Comparison of ENCODE assay signal across 28 cellular contexts in the genomic region with DNA sequence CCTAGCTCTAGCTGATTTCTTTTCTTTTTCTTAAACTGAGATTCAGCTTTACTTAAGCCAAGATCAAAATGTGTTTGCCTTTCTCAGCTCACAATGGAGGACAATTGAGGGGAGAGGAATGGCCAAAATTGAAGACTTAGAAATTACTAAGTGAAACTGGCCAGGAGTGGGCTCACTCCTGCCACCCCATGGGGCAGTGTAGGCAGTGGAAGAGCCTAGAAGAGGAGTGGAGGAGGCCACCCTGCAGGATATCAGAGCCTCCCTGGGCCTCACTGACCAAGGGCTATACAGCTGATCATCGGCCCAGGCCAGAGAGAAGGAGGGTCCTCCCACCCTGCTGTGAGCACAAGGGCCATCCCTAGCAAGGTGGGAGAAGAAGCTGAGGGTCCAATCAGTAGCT.
DNase-seq lines count a peak whose midpoint lies in the region; ATAC-seq and TF ChIP-seq lines count a peak whose summit lies in the region.
"Had no signal": no experiment of that assay in that cellular context is flagged by ENCODE, and none has a peak within 500 bp of the region (broad histone marks: within the 10 kb centered on the region; RNA-seq: fewer than 3 reads in every experiment).

No MANE protein-coding gene starts in this region.

- no peaks in the 10 kb centered on the region for H3K79me2 ChIP-seq in PC-9 (ENCODE audit: low read depth)
- H3K79me2 ChIP-seq: hepatocyte had no signal

- peak overlapping the region; percentile 61 for H3K27ac Mint-ChIP-seq in CD4-positive, alpha-beta T cell
- H3K27ac Mint-ChIP-seq in Calu3 (ENCODE audit: unreplicated experiment): no peak overlapping the region
- no peak overlapping the region for H3K27ac Mint-ChIP-seq in endodermal cell
- H3K27ac Mint-ChIP-seq in osteocyte (ENCODE audit: unreplicated experiment): no peak overlapping the region
- H3K27ac Mint-ChIP-seq: activated CD4-positive, alpha-beta T cell treated with anti-CD3 and anti-CD28 coated beads, Interleukin-2, amount 10 ng/mL, durations not matched to agents 24 days and 14 days; HFFc6 had no signal

- no peak for TF ChIP-seq CTCF in CD4-positive, alpha-beta T cell (IDR thresholded peaks at IDR 0.05)
- TF ChIP-seq CTCF in Calu3 (IDR thresholded peaks at IDR 0.05; ENCODE audit: unreplicated experiment): no peak
- no peak for TF ChIP-seq CTCF in Panc1 (IDR thresholded peaks at IDR 0.05)
- TF ChIP-seq CTCF in endodermal cell (conservative IDR thresholded peaks at IDR 0.05): peak; percentile 70
- no peak for TF ChIP-seq CTCF in osteocyte (IDR thresholded peaks at IDR 0.05)
- TF ChIP-seq CTCF in PC-9 (conservative IDR thresholded peaks at IDR 0.05): no peak

- no peak for DNase-seq in CD4-positive, alpha-beta T cell
- DNase-seq in Calu3 (peak; percentile 12), Panc1 (ENCODE audit: low read depth, low spot score) (no peak), endodermal cell (no peak), osteocyte (ENCODE audit: extremely low spot score, unreplicated experiment) (no peak), PC-9 (no peak)
- DNase-seq in stimulated activated CD4-positive, alpha-beta T cell treated with anti-CD3 and anti-CD28 coated beads, Interleukin-4, amount 100 ng/mL, for 24 hours: no peak
- DNase-seq: activated CD4-positive, alpha-beta T cell treated with anti-CD3 and anti-CD28 coated beads, Interleukin-2, amount 10 ng/mL, durations not matched to agents 24 days and 14 days; activated gamma-delta T cell treated with Interleukin-2 at 50 U/mL for 16 hours; aorta; caudate nucleus; COR-L47; DND-41; dorsolateral prefrontal cortex; foreskin keratinocyte; HFFc6; IMR-90; MG63; NCI-H187 treated with DMSO at 0.1 percent for 48 hours; NCI-H2227 treated with DMSO at 0.1 percent for 48 hours; nucleus accumbens; retina; stomach; trophoblast cell had no signal

- H3K9me2 ChIP-seq in PC-9 (ENCODE audit: insufficient read depth): no peaks in the 10 kb centered on the region

- H3K9ac ChIP-seq in endodermal cell (ENCODE audit: extremely low read depth, low read length, poor library complexity, severe bottlenecking): no peak overlapping the region

- no peaks in the 10 kb centered on the region for H3F3A ChIP-seq in PC-9 (ENCODE audit: insufficient read depth, low read depth)

- H3K4me1 ChIP-seq in Panc1 (ENCODE audit: control insufficient read depth, insufficient read depth, low read length) (no peaks in the 10 kb centered on the region), endodermal cell (ENCODE audit: control insufficient read depth, insufficient read depth, low read length) (no peaks in the 10 kb centered on the region), PC-9 (replicated peaks; ENCODE audit: insufficient read depth) (no peaks in the 10 kb centered on the region)
- H3K4me1 ChIP-seq: foreskin keratinocyte, stomach had no signal

- H4K20me1 ChIP-seq in PC-9 (ENCODE audit: insufficient read depth): no peaks in the 10 kb centered on the region

- H3K27me3 ChIP-seq in CD4-positive, alpha-beta T cell (ENCODE audit: control insufficient read depth, insufficient read depth, low read length): no peaks in the 10 kb centered on the region
- H3K27me3 ChIP-seq in Panc1 (ENCODE audit: control insufficient read depth, insufficient read depth, low read length): peaks cover 3% of the 10 kb centered on the region; the same call in 1 of the 2 replicates
- H3K27me3 ChIP-seq in endodermal cell (ENCODE audit: control insufficient read depth, insufficient read depth, low read length, poor library complexity, severe bottlenecking): no peaks in the 10 kb centered on the region
- H3K27me3 ChIP-seq in PC-9 (ENCODE audit: insufficient read depth, low read depth): peaks cover 53% of the 10 kb centered on the region
- H3K27me3 ChIP-seq: foreskin keratinocyte, hepatocyte, stomach had no signal

- no peaks in the 10 kb centered on the region for H3K27me3 Mint-ChIP-seq in CD4-positive, alpha-beta T cell
- H3K27me3 Mint-ChIP-seq in Calu3 (ENCODE audit: unreplicated experiment) (peaks cover 15% of the 10 kb centered on the region), endodermal cell (ENCODE audit: insufficient read depth) (peaks cover 6% of the 10 kb centered on the region), osteocyte (ENCODE audit: unreplicated experiment) (no peaks in the 10 kb centered on the region)
- H3K27me3 Mint-ChIP-seq: activated CD4-positive, alpha-beta T cell treated with anti-CD3 and anti-CD28 coated beads, Interleukin-2, amount 10 ng/mL, durations not matched to agents 24 days and 14 days had no signal

- H3K27ac ChIP-seq in CD4-positive, alpha-beta T cell (ENCODE audit: low read depth, low read length): peak overlapping the region; percentile 47
- H3K27ac ChIP-seq in Panc1 (ENCODE audit: low read length) (no peak overlapping the region), endodermal cell (ENCODE audit: low read depth, low read length) (no peak overlapping the region), PC-9 (no peak overlapping the region)
- H3K27ac ChIP-seq: dorsolateral prefrontal cortex, epithelial cell of prostate, foreskin keratinocyte, hepatocyte, RWPE1, stomach had no signal

- WGBS in endodermal cell (ENCODE audit: insufficient coverage in 1 of 2, insufficient read length in 1 of 2), 2 experiments: 50 to 89% methylated on average over 1 of the region's 1 CpG

- H3K4me2 ChIP-seq in PC-9: no peak overlapping the region
- H3K4me2 ChIP-seq: hepatocyte had no signal

- no peaks in the 10 kb centered on the region for H3K4me1 Mint-ChIP-seq in CD4-positive, alpha-beta T cell (ENCODE audit: low read depth)
- H3K4me1 Mint-ChIP-seq in Calu3 (ENCODE audit: low read depth, unreplicated experiment): peaks cover 11% of the 10 kb centered on the region
- H3K4me1 Mint-ChIP-seq in endodermal cell: peaks cover 14% of the 10 kb centered on the region
- H3K4me1 Mint-ChIP-seq in osteocyte (ENCODE audit: unreplicated experiment): no peaks in the 10 kb centered on the region
- H3K4me1 Mint-ChIP-seq: activated CD4-positive, alpha-beta T cell treated with anti-CD3 and anti-CD28 coated beads, Interleukin-2, amount 10 ng/mL, durations not matched to agents 24 days and 14 days had no signal

- CTCF ChIA-PET in CD4-positive, alpha-beta T cell (lab: Charles Lee): no interaction called here
- CTCF ChIA-PET in Calu3 (lab: Charles Lee) (no interaction called here), Panc1 (lab: Charles Lee) (interaction anchor here (0.6 kb wide), 1 partner anchor 209 kb away, joined by 4 read pairs; no protein-coding TSS in a partner anchor), PC-9 (lab: Charles Lee) (no interaction called here)

- H3K36me3 Mint-ChIP-seq in CD4-positive, alpha-beta T cell (ENCODE audit: low read depth): no peaks in the 10 kb centered on the region
- no peaks in the 10 kb centered on the region for H3K36me3 Mint-ChIP-seq in Calu3 (ENCODE audit: insufficient read depth, unreplicated experiment)
- H3K36me3 Mint-ChIP-seq in endodermal cell (ENCODE audit: low read depth): no peaks in the 10 kb centered on the region
- H3K36me3 Mint-ChIP-seq in osteocyte (ENCODE audit: unreplicated experiment): no peaks in the 10 kb centered on the region

- H3K9me3 ChIP-seq in CD4-positive, alpha-beta T cell (ENCODE audit: control insufficient read depth, low read length): no peaks in the 10 kb centered on the region
- H3K9me3 ChIP-seq in Panc1 (ENCODE audit: control insufficient read depth, insufficient read depth, low read depth, low read length) (no peaks in the 10 kb centered on the region), endodermal cell (ENCODE audit: control insufficient read depth, low read length) (no peaks in the 10 kb centered on the region), PC-9 (ENCODE audit: insufficient read depth, low read depth) (no peaks in the 10 kb centered on the region)
- H3K9me3 ChIP-seq: MG63, stomach had no signal

- H3K4me3 ChIP-seq in Panc1 (ENCODE audit: low read depth in 2 of 2, low read length in 2 of 2): no peak overlapping the region
- no peak overlapping the region for H3K4me3 ChIP-seq in endodermal cell (ENCODE audit: low read length)
- H3K4me3 ChIP-seq in PC-9: no peak overlapping the region
- H3K4me3 ChIP-seq: dorsolateral prefrontal cortex, hepatocyte, lung, MG63, stomach had no signal

- BruUV-seq in Calu3 (replicated peaks; lab: Mats Ljungman, UMichigan) (no TSS peak), Panc1 (replicated peaks; lab: Mats Ljungman, UMichigan) (no TSS peak), PC-9 (replicated peaks; lab: Mats Ljungman, UMichigan) (no TSS peak)

- intact Hi-C loops in CD4-positive, alpha-beta T cell (cut with DNase I, micrococcal nuclease): no loop called here
- intact Hi-C loops in Calu3 (cut with micrococcal nuclease; ENCODE audit: unreplicated experiment) (loop anchor here (5.0 kb wide), 1 partner anchor 119 kb away; no protein-coding TSS in a partner anchor), Panc1 (cut with micrococcal nuclease; ENCODE audit: unreplicated experiment) (no loop called here), PC-9 (cut with micrococcal nuclease; ENCODE audit: unreplicated experiment) (no loop called here)

- H2AFZ ChIP-seq in PC-9: no peak overlapping the region
- H2AFZ ChIP-seq: hepatocyte had no signal

- H3K36me3 ChIP-seq in Panc1 (ENCODE audit: control insufficient read depth, insufficient read depth, low read length): no peaks in the 10 kb centered on the region
- no peaks in the 10 kb centered on the region for H3K36me3 ChIP-seq in endodermal cell (ENCODE audit: control insufficient read depth, insufficient read depth, low read length)
- H3K36me3 ChIP-seq in PC-9 (ENCODE audit: low read depth): no peaks in the 10 kb centered on the region
- H3K36me3 ChIP-seq: MG63, stomach had no signal

- peak overlapping the region; percentile 17 for H3K4me3 Mint-ChIP-seq in CD4-positive, alpha-beta T cell
- H3K4me3 Mint-ChIP-seq in Calu3 (ENCODE audit: low read depth, unreplicated experiment): no peak overlapping the region
- H3K4me3 Mint-ChIP-seq in endodermal cell: no peak overlapping the region
- no peak overlapping the region for H3K4me3 Mint-ChIP-seq in osteocyte (ENCODE audit: unreplicated experiment)
- H3K4me3 Mint-ChIP-seq: activated CD4-positive, alpha-beta T cell treated with anti-CD3 and anti-CD28 coated beads, Interleukin-2, amount 10 ng/mL, durations not matched to agents 24 days and 14 days; HFFc6 had no signal

- no peaks in the 10 kb centered on the region for H3K9me3 Mint-ChIP-seq in CD4-positive, alpha-beta T cell
- H3K9me3 Mint-ChIP-seq in Calu3 (ENCODE audit: low read depth, unreplicated experiment): no peaks in the 10 kb centered on the region
- no peaks in the 10 kb centered on the region for H3K9me3 Mint-ChIP-seq in endodermal cell
- no peaks in the 10 kb centered on the region for H3K9me3 Mint-ChIP-seq in osteocyte (ENCODE audit: unreplicated experiment)
- H3K9me3 Mint-ChIP-seq: activated CD4-positive, alpha-beta T cell treated with anti-CD3 and anti-CD28 coated beads, Interleukin-2, amount 10 ng/mL, durations not matched to agents 24 days and 14 days had no signal

- POLR2A ChIA-PET in CD4-positive, alpha-beta T cell (lab: Charles Lee): interaction anchor here (1.1 to 1.3 kb wide), 2 partner anchors 11 to 119 kb away, joined by 3 to 4 read pairs; partner anchors contain the start of genes CCT6B and ZNF830
- POLR2A ChIA-PET in Panc1 (lab: Charles Lee): interaction anchor here (0.5 kb wide), 1 partner anchor 112 kb away, joined by 8 read pairs; no protein-coding TSS in a partner anchor
- POLR2A ChIA-PET in PC-9 (lab: Charles Lee; ENCODE audit: unreplicated experiment): no interaction called here

- in situ Hi-C loops in Panc1 (cut with HindIII; ENCODE audit: low pct_unique_long_range_greater_than_20kb, low sequenced_read_pairs): no loop called here

- ATAC-seq in CD4-positive, alpha-beta T cell (ENCODE audit: poor library complexity): no peak
- peak; percentile 72 for ATAC-seq in Panc1
- ATAC-seq: foreskin keratinocyte had no signal
